1 cellular context compared by ENCODE assay signal in the genomic region with DNA sequence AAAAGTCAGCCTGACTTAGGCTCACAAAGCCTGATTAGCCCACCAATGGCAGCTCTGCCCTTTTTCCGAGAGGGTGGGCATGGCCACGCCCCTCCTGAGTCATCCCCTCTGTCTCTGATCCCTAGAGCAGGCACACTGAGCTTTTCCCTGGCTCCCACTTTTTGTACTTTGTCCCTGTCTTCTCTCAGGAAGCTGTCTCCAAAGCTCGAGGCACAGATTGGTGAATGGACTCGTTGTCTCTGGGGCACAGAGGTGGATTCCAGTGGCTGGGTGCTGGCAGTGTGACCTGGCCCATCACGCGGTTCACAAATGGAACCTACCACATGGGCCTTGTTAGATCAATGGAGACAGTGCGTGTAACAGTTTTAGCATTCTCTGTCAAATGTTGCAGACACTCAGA.
TF ChIP-seq lines count a peak whose summit lies in the region.

No MANE protein-coding gene starts in this region.

TF ChIP-seq in HepG2, 621 proteins besides CTCF, POLR2A, EP300 and RAD21 (continued from another document and continues in another):
- TF ChIP-seq, protein P1, sequence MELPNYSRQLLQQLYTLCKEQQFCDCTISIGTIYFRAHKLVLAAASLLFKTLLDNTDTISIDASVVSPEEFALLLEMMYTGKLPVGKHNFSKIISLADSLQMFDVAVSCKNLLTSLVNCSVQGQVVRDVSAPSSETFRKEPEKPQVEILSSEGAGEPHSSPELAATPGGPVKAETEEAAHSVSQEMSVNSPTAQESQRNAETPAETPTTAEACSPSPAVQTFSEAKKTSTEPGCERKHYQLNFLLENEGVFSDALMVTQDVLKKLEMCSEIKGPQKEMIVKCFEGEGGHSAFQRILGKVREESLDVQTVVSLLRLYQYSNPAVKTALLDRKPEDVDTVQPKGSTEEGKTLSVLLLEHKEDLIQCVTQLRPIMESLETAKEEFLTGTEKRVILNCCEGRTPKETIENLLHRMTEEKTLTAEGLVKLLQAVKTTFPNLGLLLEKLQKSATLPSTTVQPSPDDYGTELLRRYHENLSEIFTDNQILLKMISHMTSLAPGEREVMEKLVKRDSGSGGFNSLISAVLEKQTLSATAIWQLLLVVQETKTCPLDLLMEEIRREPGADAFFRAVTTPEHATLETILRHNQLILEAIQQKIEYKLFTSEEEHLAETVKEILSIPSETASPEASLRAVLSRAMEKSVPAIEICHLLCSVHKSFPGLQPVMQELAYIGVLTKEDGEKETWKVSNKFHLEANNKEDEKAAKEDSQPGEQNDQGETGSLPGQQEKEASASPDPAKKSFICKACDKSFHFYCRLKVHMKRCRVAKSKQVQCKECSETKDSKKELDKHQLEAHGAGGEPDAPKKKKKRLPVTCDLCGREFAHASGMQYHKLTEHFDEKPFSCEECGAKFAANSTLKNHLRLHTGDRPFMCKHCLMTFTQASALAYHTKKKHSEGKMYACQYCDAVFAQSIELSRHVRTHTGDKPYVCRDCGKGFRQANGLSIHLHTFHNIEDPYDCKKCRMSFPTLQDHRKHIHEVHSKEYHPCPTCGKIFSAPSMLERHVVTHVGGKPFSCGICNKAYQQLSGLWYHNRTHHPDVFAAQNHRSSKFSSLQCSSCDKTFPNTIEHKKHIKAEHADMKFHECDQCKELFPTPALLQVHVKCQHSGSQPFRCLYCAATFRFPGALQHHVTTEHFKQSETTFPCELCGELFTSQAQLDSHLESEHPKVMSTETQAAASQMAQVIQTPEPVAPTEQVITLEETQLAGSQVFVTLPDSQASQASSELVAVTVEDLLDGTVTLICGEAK (IDR thresholded peaks at IDR 0.05): no peak
- TF ChIP-seq, protein P1 (CRISPR knock-in tag; IDR thresholded peaks at IDR 0.05): no peak
- TF ChIP-seq, protein P2, sequence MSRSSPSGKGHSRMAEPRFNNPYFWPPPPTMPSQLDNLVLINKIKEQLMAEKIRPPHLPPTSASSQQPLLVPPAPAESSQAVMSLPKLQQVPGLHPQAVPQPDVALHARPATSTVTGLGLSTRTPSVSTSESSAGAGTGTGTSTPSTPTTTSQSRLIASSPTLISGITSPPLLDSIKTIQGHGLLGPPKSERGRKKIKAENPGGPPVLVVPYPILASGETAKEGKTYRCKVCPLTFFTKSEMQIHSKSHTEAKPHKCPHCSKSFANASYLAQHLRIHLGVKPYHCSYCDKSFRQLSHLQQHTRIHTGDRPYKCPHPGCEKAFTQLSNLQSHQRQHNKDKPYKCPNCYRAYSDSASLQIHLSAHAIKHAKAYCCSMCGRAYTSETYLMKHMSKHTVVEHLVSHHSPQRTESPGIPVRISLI (CRISPR knock-in tag; IDR thresholded peaks at IDR 0.05; ENCODE audit: borderline replicate concordance): no peak
- TF ChIP-seq ZNF883 (CRISPR knock-in tag; IDR thresholded peaks at IDR 0.05; ENCODE audit: not compliant biosample characterization) (no peak), AHDC1 (CRISPR knock-in tag; IDR thresholded peaks at IDR 0.05; ENCODE audit: borderline replicate concordance) (no peak), RAD51 (IDR thresholded peaks at IDR 0.05; ENCODE audit: borderline replicate concordance) (peak; percentile 18; the same call in 1 of the 2 replicates), ARID5B (CRISPR knock-in tag; IDR thresholded peaks at IDR 0.05) (peak; percentile 52), TFE3 (CRISPR knock-in tag; IDR thresholded peaks at IDR 0.05) (peak; percentile 69), SIX1 (CRISPR knock-in tag; IDR thresholded peaks at IDR 0.05; ENCODE audit: borderline replicate concordance) (no peak), ZNF333 (CRISPR knock-in tag; IDR thresholded peaks at IDR 0.05; ENCODE audit: borderline replicate concordance) (no peak), SAP130 (CRISPR knock-in tag; IDR thresholded peaks at IDR 0.05; ENCODE audit: low read depth) (peak; percentile 43; the same call in 1 of the 2 replicates), MIER2 (CRISPR knock-in tag; IDR thresholded peaks at IDR 0.05) (peak; percentile 83), MED1 (CRISPR knock-in tag; IDR thresholded peaks at IDR 0.05) (0 out of 2 replicates have a peak, but pooled peaks have one; percentile 33), JUND (CRISPR knock-in tag; IDR thresholded peaks at IDR 0.05) (peak; percentile 41; the same call in 1 of the 2 replicates), SALL1 (CRISPR knock-in tag; IDR thresholded peaks at IDR 0.05) (peak; percentile 54), PHF20 (CRISPR knock-in tag; IDR thresholded peaks at IDR 0.05) (no peak), ZNF256 (CRISPR knock-in tag; conservative IDR thresholded peaks at IDR 0.05) (no peak), ZNF879 (CRISPR knock-in tag; IDR thresholded peaks at IDR 0.05) (no peak)
- TF ChIP-seq, protein P3, sequence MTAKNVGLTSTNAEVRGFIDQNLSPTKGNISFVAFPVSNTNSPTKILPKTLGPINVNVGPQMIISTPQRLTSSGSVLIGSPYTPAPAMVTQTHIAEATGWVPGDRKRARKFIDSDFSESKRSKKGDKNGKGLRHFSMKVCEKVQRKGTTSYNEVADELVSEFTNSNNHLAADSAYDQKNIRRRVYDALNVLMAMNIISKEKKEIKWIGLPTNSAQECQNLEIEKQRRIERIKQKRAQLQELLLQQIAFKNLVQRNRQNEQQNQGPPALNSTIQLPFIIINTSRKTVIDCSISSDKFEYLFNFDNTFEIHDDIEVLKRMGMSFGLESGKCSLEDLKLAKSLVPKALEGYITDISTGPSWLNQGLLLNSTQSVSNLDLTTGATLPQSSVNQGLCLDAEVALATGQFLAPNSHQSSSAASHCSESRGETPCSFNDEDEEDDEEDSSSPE (CRISPR knock-in tag; IDR thresholded peaks at IDR 0.05): no peak
- TF ChIP-seq, protein P4, sequence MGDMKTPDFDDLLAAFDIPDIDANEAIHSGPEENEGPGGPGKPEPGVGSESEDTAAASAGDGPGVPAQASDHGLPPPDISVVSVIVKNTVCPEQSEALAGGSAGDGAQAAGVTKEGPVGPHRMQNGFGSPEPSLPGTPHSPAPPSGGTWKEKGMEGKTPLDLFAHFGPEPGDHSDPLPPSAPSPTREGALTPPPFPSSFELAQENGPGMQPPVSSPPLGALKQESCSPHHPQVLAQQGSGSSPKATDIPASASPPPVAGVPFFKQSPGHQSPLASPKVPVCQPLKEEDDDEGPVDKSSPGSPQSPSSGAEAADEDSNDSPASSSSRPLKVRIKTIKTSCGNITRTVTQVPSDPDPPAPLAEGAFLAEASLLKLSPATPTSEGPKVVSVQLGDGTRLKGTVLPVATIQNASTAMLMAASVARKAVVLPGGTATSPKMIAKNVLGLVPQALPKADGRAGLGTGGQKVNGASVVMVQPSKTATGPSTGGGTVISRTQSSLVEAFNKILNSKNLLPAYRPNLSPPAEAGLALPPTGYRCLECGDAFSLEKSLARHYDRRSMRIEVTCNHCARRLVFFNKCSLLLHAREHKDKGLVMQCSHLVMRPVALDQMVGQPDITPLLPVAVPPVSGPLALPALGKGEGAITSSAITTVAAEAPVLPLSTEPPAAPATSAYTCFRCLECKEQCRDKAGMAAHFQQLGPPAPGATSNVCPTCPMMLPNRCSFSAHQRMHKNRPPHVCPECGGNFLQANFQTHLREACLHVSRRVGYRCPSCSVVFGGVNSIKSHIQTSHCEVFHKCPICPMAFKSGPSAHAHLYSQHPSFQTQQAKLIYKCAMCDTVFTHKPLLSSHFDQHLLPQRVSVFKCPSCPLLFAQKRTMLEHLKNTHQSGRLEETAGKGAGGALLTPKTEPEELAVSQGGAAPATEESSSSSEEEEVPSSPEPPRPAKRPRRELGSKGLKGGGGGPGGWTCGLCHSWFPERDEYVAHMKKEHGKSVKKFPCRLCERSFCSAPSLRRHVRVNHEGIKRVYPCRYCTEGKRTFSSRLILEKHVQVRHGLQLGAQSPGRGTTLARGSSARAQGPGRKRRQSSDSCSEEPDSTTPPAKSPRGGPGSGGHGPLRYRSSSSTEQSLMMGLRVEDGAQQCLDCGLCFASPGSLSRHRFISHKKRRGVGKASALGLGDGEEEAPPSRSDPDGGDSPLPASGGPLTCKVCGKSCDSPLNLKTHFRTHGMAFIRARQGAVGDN (CRISPR knock-in tag; IDR thresholded peaks at IDR 0.05): peak; percentile 26; the same call in 1 of the 2 replicates
